Comparison of ENCODE assay signal across 25 cellular contexts in genomic region chr1:47519491-47519890, GRCh38.
"Had no signal": no experiment of that assay in that cellular context is flagged by ENCODE, and none has a peak within 500 bp of the region (broad histone marks: within the 10 kb centered on the region; RNA-seq: fewer than 3 reads in every experiment).

No MANE protein-coding gene starts in this region.

- H3K4me1 Mint-ChIP-seq: naive B cell had no signal

- DNase-seq: colonic mucosa; cortex of kidney; effector CD8-positive, alpha-beta T cell; effector memory CD8-positive, alpha-beta T cell; erythroblast; esophagus squamous epithelium; foreskin fibroblast; foreskin melanocyte; gastrocnemius medialis; glutamatergic neuron; head of caudate nucleus; heart right ventricle; hippocampal formation; left cardiac atrium; left lung; left ventricle myocardium superior; lower lobe of right lung; mesenchymal stem cell; mucosa of descending colon; naive B cell had no signal

- H3K27me3 ChIP-seq: colonic mucosa, gastrocnemius medialis had no signal

- H3K4me1 ChIP-seq: colonic mucosa, esophagus squamous epithelium, gastrocnemius medialis, left lung, lower lobe of right lung had no signal

- H3K4me3 ChIP-seq: colonic mucosa, esophagus squamous epithelium, gastrocnemius medialis, heart right ventricle, left lung, lower lobe of right lung, mucosa of descending colon had no signal

- H3K36me3 ChIP-seq: colonic mucosa, esophagus squamous epithelium, gastrocnemius medialis, heart right ventricle, left lung, lower lobe of right lung had no signal

- H3K9me3 Mint-ChIP-seq: dendritic cell treated with granulocyte-macrophage colony-stimulating factor and Interleukin-4, amounts not matched to agents 40 ng/mL and 50 ng/mL, for 4 days had no signal

- ATAC-seq: effector memory CD8-positive, alpha-beta T cell; esophagus mucosa; gastrocnemius medialis; heart right ventricle; left cardiac atrium; left lung; left ventricle myocardium superior; lower lobe of right lung; mucosa of descending colon had no signal

- H3K36me3 Mint-ChIP-seq: mesothelial cell of epicardium, naive B cell had no signal

- H3K4me3 Mint-ChIP-seq: dendritic cell treated with granulocyte-macrophage colony-stimulating factor and Interleukin-4, amounts not matched to agents 40 ng/mL and 50 ng/mL, for 4 days; effector memory CD8-positive, alpha-beta T cell; endodermal cell; mesothelial cell of epicardium; naive B cell had no signal

- H3K9me3 ChIP-seq: colonic mucosa, gastrocnemius medialis, lower lobe of right lung, mucosa of descending colon had no signal

- H3K27ac Mint-ChIP-seq: dendritic cell treated with granulocyte-macrophage colony-stimulating factor and Interleukin-4, amounts not matched to agents 40 ng/mL and 50 ng/mL, for 4 days; effector memory CD8-positive, alpha-beta T cell; endodermal cell; mesothelial cell of epicardium had no signal

- H3K27ac ChIP-seq: colonic mucosa, epithelial cell of prostate, esophagus squamous epithelium, gastrocnemius medialis, heart right ventricle, left lung, lower lobe of right lung had no signal
